In genomic region chr11:119024430-119025098, GRCh38 we compare ENCODE assay signal across 11 cellular contexts. TPM values are rescaled to one million over a fixed set of nuclear protein-coding genes. Genes with fewer than 3 reads are reported as not detected.
DNase-seq lines count a peak whose midpoint lies in the region; ATAC-seq and TF ChIP-seq lines count a peak whose summit lies in the region.
"Had no signal": no experiment of that assay in that cellular context is flagged by ENCODE, and none has a peak within 500 bp of the region (broad histone marks: within the 10 kb centered on the region; RNA-seq: fewer than 3 reads in every experiment).

No MANE protein-coding gene starts in this region.

- H3F3A ChIP-seq in neural progenitor cell (ENCODE audit: low read depth), result peaks cover 46% of the 10 kb centered on the region

- ATAC-seq in effector memory CD8-positive, alpha-beta T cell (replicated peaks), result no peak
- no peak for ATAC-seq in GM21786 (IDR thresholded peaks at IDR 0.05; ENCODE audit: unreplicated experiment)

- H3K9ac ChIP-seq in neural progenitor cell, result no peak overlapping the region

- H3K9me3 Mint-ChIP-seq in CD4-positive, alpha-beta memory T cell, result no peaks in the 10 kb centered on the region
- H3K9me3 Mint-ChIP-seq in effector memory CD8-positive, alpha-beta T cell, result no peaks in the 10 kb centered on the region
- H3K9me3 Mint-ChIP-seq in neural progenitor cell, result no peaks in the 10 kb centered on the region

- peaks cover 48% of the 10 kb centered on the region for H3K79me2 ChIP-seq in neural progenitor cell (ENCODE audit: low read depth)

- peaks cover 29% of the 10 kb centered on the region for H4K20me1 ChIP-seq in neural progenitor cell (ENCODE audit: low read depth)

- peaks cover 30 to 65% (median 49%) of the 10 kb centered on the region in 4 donors for H3K4me1 Mint-ChIP-seq in CD4-positive, alpha-beta memory T cell
- peaks cover 16 to 41% of the 10 kb centered on the region in 2 donors for H3K4me1 Mint-ChIP-seq in effector memory CD8-positive, alpha-beta T cell (ENCODE audit: low read depth in 2 of 2)
- peaks cover 22% of the 10 kb centered on the region for H3K4me1 Mint-ChIP-seq in neural progenitor cell

- H3K27me3 ChIP-seq in CD4-positive, alpha-beta memory T cell (ENCODE audit: insufficient read depth, low read length), result no peaks in the 10 kb centered on the region
- H3K27me3 ChIP-seq in neural progenitor cell, result no peaks in the 10 kb centered on the region

- peak overlapping the region in 4 of 7 donors; percentile 68 to 75 (median 71) for H3K27ac Mint-ChIP-seq in CD4-positive, alpha-beta memory T cell
- H3K27ac Mint-ChIP-seq in effector memory CD8-positive, alpha-beta T cell, result peak overlapping the region; percentile 72 to 77
- H3K27ac Mint-ChIP-seq in neural progenitor cell, result peak overlapping the region; percentile 68

- H2AFZ ChIP-seq in neural progenitor cell (replicated peaks), result no peak overlapping the region

- H3K36me3 Mint-ChIP-seq in CD4-positive, alpha-beta memory T cell, result peaks cover 34 to 48% of the 10 kb centered on the region in 2 donors
- H3K36me3 Mint-ChIP-seq in effector memory CD8-positive, alpha-beta T cell (ENCODE audit: insufficient read depth), result peaks cover 52% of the 10 kb centered on the region
- H3K36me3 Mint-ChIP-seq in neural progenitor cell, result peaks cover 29% of the 10 kb centered on the region

- no peaks in the 10 kb centered on the region for H3K9me3 ChIP-seq in CD4-positive, alpha-beta memory T cell (ENCODE audit: control insufficient read depth in 1 of 2, low read length in 2 of 2)
- H3K9me3 ChIP-seq in neural progenitor cell (ENCODE audit: low read depth), result no peaks in the 10 kb centered on the region

- H3K27me3 Mint-ChIP-seq in CD4-positive, alpha-beta memory T cell, result no peaks in the 10 kb centered on the region
- H3K27me3 Mint-ChIP-seq in effector memory CD8-positive, alpha-beta T cell, result no peaks in the 10 kb centered on the region
- H3K27me3 Mint-ChIP-seq in neural progenitor cell (ENCODE audit: insufficient read depth, low read depth), result peaks cover 4% of the 10 kb centered on the region

- H3K4me1 ChIP-seq in CD4-positive, alpha-beta memory T cell (ENCODE audit: insufficient read depth, low read length), result peaks cover 55% of the 10 kb centered on the region
- H3K4me1 ChIP-seq in neural progenitor cell, result peaks cover 15% of the 10 kb centered on the region

- H3K4me2 ChIP-seq in neural progenitor cell, result no peak overlapping the region

- no peak for DNase-seq in CD4-positive, alpha-beta memory T cell
- DNase-seq in OCI-M1 (lab: John Stamatoyannopoulos, UW), result peak; percentile 96
- no peak for DNase-seq in effector memory CD8-positive, alpha-beta T cell
- DNase-seq in neural progenitor cell (ENCODE audit: low spot score), result no peak
- DNase-seq in NCI-H524 (lab: John Stamatoyannopoulos, UW), result no peak
- no peak for DNase-seq in NCI-H2107 (lab: John Stamatoyannopoulos, UW)
- DNase-seq in GF-D8 (lab: John Stamatoyannopoulos, UW), result no peak
- DNase-seq: activated gamma-delta T cell treated with Interleukin-2 at 50 U/mL for 16 hours; NCI-H187; stimulated activated CD4-positive, alpha-beta T cell treated with anti-CD3 and anti-CD28 coated beads, Interleukin-1b, Interleukin-23, amount 100 ng/mL, for 48 hours had no signal

- no peak for TF ChIP-seq CTCF in neural progenitor cell (IDR thresholded peaks at IDR 0.05)

- CTCF ChIA-PET in CD4-positive, alpha-beta memory T cell (lab: Charles Lee; ENCODE audit: partially characterized antibody), result no interaction called here

- POLR2A ChIA-PET in CD4-positive, alpha-beta memory T cell (lab: Charles Lee; ENCODE audit: partially characterized antibody), result interaction anchor here (1.0 to 2.4 kb wide), 4 partner anchors 42 to 97 kb away, joined by 3 to 7 read pairs (median 4); partner anchors contain the start of genes HINFP and HMBS

- H3K27ac ChIP-seq in CD4-positive, alpha-beta memory T cell (ENCODE audit: low read depth, low read length), result no peak overlapping the region
- peak overlapping the region; percentile 37 for H3K27ac ChIP-seq in neural progenitor cell

- peaks cover 36% of the 10 kb centered on the region for H3K36me3 ChIP-seq in CD4-positive, alpha-beta memory T cell (ENCODE audit: insufficient read depth, low read length)
- H3K36me3 ChIP-seq in neural progenitor cell, result peaks cover 4% of the 10 kb centered on the region

- H3K4me3 ChIP-seq in CD4-positive, alpha-beta memory T cell (ENCODE audit: low read length in 2 of 2), result no peak overlapping the region
- no peak overlapping the region for H3K4me3 ChIP-seq in neural progenitor cell

- intact Hi-C loops in CD4-positive, alpha-beta memory T cell (cut with micrococcal nuclease), result no loop called here

- H3K4me3 Mint-ChIP-seq in CD4-positive, alpha-beta memory T cell, result peak overlapping the region in 1 of 8 donors; percentile 6
- no peak overlapping the region for H3K4me3 Mint-ChIP-seq in effector memory CD8-positive, alpha-beta T cell
- peak overlapping the region; percentile 56 for H3K4me3 Mint-ChIP-seq in neural progenitor cell

RNA-seq across cellular contexts. Expression of gene TRAPPC4, which starts 6.0 kb away (rescaled TPM):
- total RNA-seq in CD4-positive, alpha-beta memory T cell, result 10 to 100 TPM; 89.2 to 97.3 TPM
- polyA plus RNA-seq in CD4-positive, alpha-beta memory T cell, result 100 to 1,000 TPM in 1 of 2 donors, 10 to 100 TPM in 1; 92.1 to 116 TPM
- 53.5 and 59.5 TPM in 2 replicates for total RNA-seq in neural progenitor cell (ENCODE audit: low replicate concordance)

RNA-seq across cellular contexts. Expression of gene SLC37A4, which starts 6.1 kb away (rescaled TPM):
- total RNA-seq in CD4-positive, alpha-beta memory T cell, result 10 to 100 TPM; 14.6 to 14.8 TPM
- polyA plus RNA-seq in CD4-positive, alpha-beta memory T cell, result 10 to 100 TPM; 10.6 to 13.0 TPM
- total RNA-seq in neural progenitor cell (ENCODE audit: low replicate concordance), result 55.2 and 89.0 TPM in 2 replicates

RNA-seq across cellular contexts. Expression of gene RPS25, which starts 6.4 kb away (rescaled TPM):
- 1,000 to 10,000 TPM; 2,545 to 2,705 TPM for total RNA-seq in CD4-positive, alpha-beta memory T cell
- 1,000 to 10,000 TPM; 4,676 to 5,786 TPM for polyA plus RNA-seq in CD4-positive, alpha-beta memory T cell
- total RNA-seq in neural progenitor cell (ENCODE audit: low replicate concordance), result 2,482 and 2,538 TPM in 2 replicates

RNA-seq across cellular contexts. Expression of gene CENATAC, which starts 26.6 kb away (rescaled TPM):
- total RNA-seq in CD4-positive, alpha-beta memory T cell, result 100 to 1,000 TPM; 109 to 114 TPM
- polyA plus RNA-seq in CD4-positive, alpha-beta memory T cell, result 10 to 100 TPM; 13.3 to 16.9 TPM
- 42.9 and 46.4 TPM in 2 replicates for total RNA-seq in neural progenitor cell (ENCODE audit: low replicate concordance)

RNA-seq across cellular contexts. Expression of gene HYOU1, which starts 32.4 kb away (rescaled TPM):
- total RNA-seq in CD4-positive, alpha-beta memory T cell, result 100 to 1,000 TPM; 136 to 146 TPM
- polyA plus RNA-seq in CD4-positive, alpha-beta memory T cell, result 10 to 100 TPM; 24.1 to 27.9 TPM
- total RNA-seq in neural progenitor cell (ENCODE audit: low replicate concordance), result 129 and 203 TPM in 2 replicates
